21 cellular contexts compared by ENCODE assay signal in the genomic region with DNA sequence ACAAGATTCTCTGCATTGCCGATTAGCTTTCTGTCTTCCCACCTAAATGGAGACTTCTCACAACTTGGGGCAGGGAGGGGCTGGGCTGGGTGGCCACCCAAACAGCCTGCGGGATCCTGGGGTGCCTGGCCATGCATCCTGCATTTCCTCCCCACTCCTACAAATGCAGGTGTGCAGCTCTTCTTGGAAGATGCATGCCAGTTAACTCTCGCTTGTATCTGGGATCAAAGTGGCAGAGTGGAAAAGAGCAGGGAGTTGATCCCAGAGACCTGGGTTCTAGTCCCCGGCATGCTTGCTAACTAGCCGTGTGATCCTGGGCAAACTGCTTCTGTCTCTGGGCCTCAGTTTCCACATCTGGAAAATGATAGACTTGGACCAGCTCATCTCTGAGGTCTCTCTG.
DNase-seq lines count a peak whose midpoint lies in the region; ATAC-seq and TF ChIP-seq lines count a peak whose summit lies in the region.
"Had no signal": no experiment of that assay in that cellular context is flagged by ENCODE, and none has a peak within 500 bp of the region (broad histone marks: within the 10 kb centered on the region; RNA-seq: fewer than 3 reads in every experiment).

No MANE protein-coding gene starts in this region.

- H3K27ac ChIP-seq in left ventricle myocardium inferior (replicated peaks) (peak overlapping the region; percentile 88), iPS-20b (ENCODE audit: low read length) (no peak overlapping the region)
- H3K27ac ChIP-seq: A549, GM23248, HL-60 had no signal

- no peaks in the 10 kb centered on the region; the same call in 1 of the 2 replicates for H3K27me3 Mint-ChIP-seq in WTC11 (ENCODE audit: low read depth)
- H3K27me3 Mint-ChIP-seq: CD4-positive, alpha-beta T cell had no signal

- H3K27me3 ChIP-seq in left ventricle myocardium inferior (ENCODE audit: low read depth): no peaks in the 10 kb centered on the region
- no peaks in the 10 kb centered on the region for H3K27me3 ChIP-seq in iPS-20b (ENCODE audit: insufficient read depth, low read length)
- H3K27me3 ChIP-seq: MG63 had no signal

- DNase-seq in left ventricle myocardium inferior (no peak), left ventricle myocardium superior (no peak), WTC11 (ENCODE audit: low spot score) (no peak), DMS79 (lab: John Stamatoyannopoulos, UW) (no peak)
- DNase-seq in stimulated activated CD4-positive, alpha-beta T cell treated with anti-CD3 and anti-CD28 coated beads, Interleukin-1b, Interleukin-23, amount 100 ng/mL, for 48 hours: no peak
- DNase-seq: Caco-2; CD4-positive, alpha-beta T cell; DND-41; GM23248; HCEC 1CT; MG63; NCI-H446 treated with DMSO at 0.1 percent for 48 hours; NCI-H526 treated with DMSO at 0.1 percent for 48 hours; SHP77 had no signal

- no peak overlapping the region for H3K27ac Mint-ChIP-seq in WTC11
- H3K27ac Mint-ChIP-seq: B cell; CD4-positive, alpha-beta T cell had no signal

- TF ChIP-seq CTCF in left ventricle myocardium inferior (IDR thresholded peaks at IDR 0.05; ENCODE audit: borderline replicate concordance) (no peak), WTC11 (IDR thresholded peaks at IDR 0.05) (no peak)

- H3K9me3 Mint-ChIP-seq in WTC11: no peaks in the 10 kb centered on the region
- H3K9me3 Mint-ChIP-seq: CD4-positive, alpha-beta T cell had no signal

- H3K36me3 ChIP-seq in left ventricle myocardium inferior (peaks cover 8% of the 10 kb centered on the region), iPS-20b (ENCODE audit: insufficient read depth, low read depth, low read length) (no peaks in the 10 kb centered on the region)
- H3K36me3 ChIP-seq: MG63 had no signal

- ATAC-seq in left ventricle myocardium superior (no peak), WTC11 (no peak), GM21381 (IDR thresholded peaks at IDR 0.05; ENCODE audit: unreplicated experiment) (no peak)
- ATAC-seq: A549, HepG2 had no signal

- peak overlapping the region; percentile 32; the same call in 1 of the 2 replicates for H3K4me3 Mint-ChIP-seq in WTC11
- H3K4me3 Mint-ChIP-seq: B cell; CD4-positive, alpha-beta T cell had no signal

- H3K9me3 ChIP-seq in left ventricle myocardium inferior (replicated peaks): no peaks in the 10 kb centered on the region
- no peaks in the 10 kb centered on the region for H3K9me3 ChIP-seq in iPS-20b (ENCODE audit: insufficient read depth, low read depth, low read length)
- H3K9me3 ChIP-seq: A549, Caco-2, MG63 had no signal

- H3K9ac ChIP-seq in iPS-20b (ENCODE audit: low read depth, low read length): 0 out of 2 replicates have a peak overlapping the region, but pooled peaks have one; percentile 1
- H3K9ac ChIP-seq: GM23248 had no signal

- CTCF ChIA-PET in WTC11 (lab: Charles Lee): interaction anchor here (0.6 to 3.8 kb wide), 15 partner anchors 10 to 140 kb away, joined by 3 to 47 read pairs (median 6); no protein-coding TSS in a partner anchor

- peaks cover 73% of the 10 kb centered on the region for H3K4me1 ChIP-seq in left ventricle myocardium inferior
- H3K4me1 ChIP-seq in iPS-20b (ENCODE audit: insufficient read depth, low read length): peaks cover 19% of the 10 kb centered on the region
- H3K4me1 ChIP-seq: A549, Caco-2 had no signal

- intact Hi-C loops in left ventricle myocardium inferior (cut with micrococcal nuclease) (no loop called here), left ventricle myocardium superior (cut with micrococcal nuclease) (no loop called here)

- peaks cover 31% of the 10 kb centered on the region for H3K4me1 Mint-ChIP-seq in WTC11

- H3K4me3 ChIP-seq in left ventricle myocardium inferior (no peak overlapping the region), iPS-20b (ENCODE audit: low read length) (no peak overlapping the region)
- H3K4me3 ChIP-seq: A549, GM23248, K562, MG63 had no signal

- no peaks in the 10 kb centered on the region for H3K36me3 Mint-ChIP-seq in WTC11

- POLR2A ChIA-PET in WTC11 (lab: Charles Lee): no interaction called here

TF ChIP-seq in WTC11, 78 proteins besides CTCF, POLR2A, EP300 and RAD21 (continues in another document):
- TF ChIP-seq SP1 (CRISPR knock-in tag; conservative IDR thresholded peaks at IDR 0.05) (no peak), ELF4 (CRISPR knock-in tag; IDR thresholded peaks at IDR 0.05; ENCODE audit: low read depth) (no peak), CBFB (CRISPR knock-in tag; IDR thresholded peaks at IDR 0.05; ENCODE audit: low read depth) (no peak), CREB1 (CRISPR knock-in tag; IDR thresholded peaks at IDR 0.05) (no peak), NR2C2 (CRISPR knock-in tag; IDR thresholded peaks at IDR 0.05) (no peak)
- TF ChIP-seq, protein P1, sequence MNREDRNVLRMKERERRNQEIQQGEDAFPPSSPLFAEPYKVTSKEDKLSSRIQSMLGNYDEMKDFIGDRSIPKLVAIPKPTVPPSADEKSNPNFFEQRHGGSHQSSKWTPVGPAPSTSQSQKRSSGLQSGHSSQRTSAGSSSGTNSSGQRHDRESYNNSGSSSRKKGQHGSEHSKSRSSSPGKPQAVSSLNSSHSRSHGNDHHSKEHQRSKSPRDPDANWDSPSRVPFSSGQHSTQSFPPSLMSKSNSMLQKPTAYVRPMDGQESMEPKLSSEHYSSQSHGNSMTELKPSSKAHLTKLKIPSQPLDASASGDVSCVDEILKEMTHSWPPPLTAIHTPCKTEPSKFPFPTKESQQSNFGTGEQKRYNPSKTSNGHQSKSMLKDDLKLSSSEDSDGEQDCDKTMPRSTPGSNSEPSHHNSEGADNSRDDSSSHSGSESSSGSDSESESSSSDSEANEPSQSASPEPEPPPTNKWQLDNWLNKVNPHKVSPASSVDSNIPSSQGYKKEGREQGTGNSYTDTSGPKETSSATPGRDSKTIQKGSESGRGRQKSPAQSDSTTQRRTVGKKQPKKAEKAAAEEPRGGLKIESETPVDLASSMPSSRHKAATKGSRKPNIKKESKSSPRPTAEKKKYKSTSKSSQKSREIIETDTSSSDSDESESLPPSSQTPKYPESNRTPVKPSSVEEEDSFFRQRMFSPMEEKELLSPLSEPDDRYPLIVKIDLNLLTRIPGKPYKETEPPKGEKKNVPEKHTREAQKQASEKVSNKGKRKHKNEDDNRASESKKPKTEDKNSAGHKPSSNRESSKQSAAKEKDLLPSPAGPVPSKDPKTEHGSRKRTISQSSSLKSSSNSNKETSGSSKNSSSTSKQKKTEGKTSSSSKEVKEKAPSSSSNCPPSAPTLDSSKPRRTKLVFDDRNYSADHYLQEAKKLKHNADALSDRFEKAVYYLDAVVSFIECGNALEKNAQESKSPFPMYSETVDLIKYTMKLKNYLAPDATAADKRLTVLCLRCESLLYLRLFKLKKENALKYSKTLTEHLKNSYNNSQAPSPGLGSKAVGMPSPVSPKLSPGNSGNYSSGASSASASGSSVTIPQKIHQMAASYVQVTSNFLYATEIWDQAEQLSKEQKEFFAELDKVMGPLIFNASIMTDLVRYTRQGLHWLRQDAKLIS (CRISPR knock-in tag; IDR thresholded peaks at IDR 0.05; ENCODE audit: borderline replicate concordance): no peak
- TF ChIP-seq, protein P2, sequence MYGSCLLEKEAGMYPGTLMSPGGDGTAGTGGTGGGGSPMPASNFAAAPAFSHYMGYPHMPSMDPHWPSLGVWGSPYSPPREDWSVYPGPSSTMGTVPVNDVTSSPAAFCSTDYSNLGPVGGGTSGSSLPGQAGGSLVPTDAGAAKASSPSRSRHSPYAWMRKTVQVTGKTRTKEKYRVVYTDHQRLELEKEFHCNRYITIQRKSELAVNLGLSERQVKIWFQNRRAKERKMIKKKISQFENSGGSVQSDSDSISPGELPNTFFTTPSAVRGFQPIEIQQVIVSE (CRISPR knock-in tag; IDR thresholded peaks at IDR 0.05; ENCODE audit: borderline replicate concordance): no peak
- TF ChIP-seq, protein P3, sequence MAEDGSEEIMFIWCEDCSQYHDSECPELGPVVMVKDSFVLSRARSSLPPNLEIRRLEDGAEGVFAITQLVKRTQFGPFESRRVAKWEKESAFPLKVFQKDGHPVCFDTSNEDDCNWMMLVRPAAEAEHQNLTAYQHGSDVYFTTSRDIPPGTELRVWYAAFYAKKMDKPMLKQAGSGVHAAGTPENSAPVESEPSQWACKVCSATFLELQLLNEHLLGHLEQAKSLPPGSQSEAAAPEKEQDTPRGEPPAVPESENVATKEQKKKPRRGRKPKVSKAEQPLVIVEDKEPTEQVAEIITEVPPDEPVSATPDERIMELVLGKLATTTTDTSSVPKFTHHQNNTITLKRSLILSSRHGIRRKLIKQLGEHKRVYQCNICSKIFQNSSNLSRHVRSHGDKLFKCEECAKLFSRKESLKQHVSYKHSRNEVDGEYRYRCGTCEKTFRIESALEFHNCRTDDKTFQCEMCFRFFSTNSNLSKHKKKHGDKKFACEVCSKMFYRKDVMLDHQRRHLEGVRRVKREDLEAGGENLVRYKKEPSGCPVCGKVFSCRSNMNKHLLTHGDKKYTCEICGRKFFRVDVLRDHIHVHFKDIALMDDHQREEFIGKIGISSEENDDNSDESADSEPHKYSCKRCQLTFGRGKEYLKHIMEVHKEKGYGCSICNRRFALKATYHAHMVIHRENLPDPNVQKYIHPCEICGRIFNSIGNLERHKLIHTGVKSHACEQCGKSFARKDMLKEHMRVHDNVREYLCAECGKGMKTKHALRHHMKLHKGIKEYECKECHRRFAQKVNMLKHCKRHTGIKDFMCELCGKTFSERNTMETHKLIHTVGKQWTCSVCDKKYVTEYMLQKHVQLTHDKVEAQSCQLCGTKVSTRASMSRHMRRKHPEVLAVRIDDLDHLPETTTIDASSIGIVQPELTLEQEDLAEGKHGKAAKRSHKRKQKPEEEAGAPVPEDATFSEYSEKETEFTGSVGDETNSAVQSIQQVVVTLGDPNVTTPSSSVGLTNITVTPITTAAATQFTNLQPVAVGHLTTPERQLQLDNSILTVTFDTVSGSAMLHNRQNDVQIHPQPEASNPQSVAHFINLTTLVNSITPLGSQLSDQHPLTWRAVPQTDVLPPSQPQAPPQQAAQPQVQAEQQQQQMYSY (CRISPR knock-in tag; IDR thresholded peaks at IDR 0.05): no peak
- TF ChIP-seq, protein P4, sequence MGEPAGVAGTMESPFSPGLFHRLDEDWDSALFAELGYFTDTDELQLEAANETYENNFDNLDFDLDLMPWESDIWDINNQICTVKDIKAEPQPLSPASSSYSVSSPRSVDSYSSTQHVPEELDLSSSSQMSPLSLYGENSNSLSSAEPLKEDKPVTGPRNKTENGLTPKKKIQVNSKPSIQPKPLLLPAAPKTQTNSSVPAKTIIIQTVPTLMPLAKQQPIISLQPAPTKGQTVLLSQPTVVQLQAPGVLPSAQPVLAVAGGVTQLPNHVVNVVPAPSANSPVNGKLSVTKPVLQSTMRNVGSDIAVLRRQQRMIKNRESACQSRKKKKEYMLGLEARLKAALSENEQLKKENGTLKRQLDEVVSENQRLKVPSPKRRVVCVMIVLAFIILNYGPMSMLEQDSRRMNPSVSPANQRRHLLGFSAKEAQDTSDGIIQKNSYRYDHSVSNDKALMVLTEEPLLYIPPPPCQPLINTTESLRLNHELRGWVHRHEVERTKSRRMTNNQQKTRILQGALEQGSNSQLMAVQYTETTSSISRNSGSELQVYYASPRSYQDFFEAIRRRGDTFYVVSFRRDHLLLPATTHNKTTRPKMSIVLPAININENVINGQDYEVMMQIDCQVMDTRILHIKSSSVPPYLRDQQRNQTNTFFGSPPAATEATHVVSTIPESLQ (CRISPR knock-in tag; IDR thresholded peaks at IDR 0.05): no peak
